In the genomic region with DNA sequence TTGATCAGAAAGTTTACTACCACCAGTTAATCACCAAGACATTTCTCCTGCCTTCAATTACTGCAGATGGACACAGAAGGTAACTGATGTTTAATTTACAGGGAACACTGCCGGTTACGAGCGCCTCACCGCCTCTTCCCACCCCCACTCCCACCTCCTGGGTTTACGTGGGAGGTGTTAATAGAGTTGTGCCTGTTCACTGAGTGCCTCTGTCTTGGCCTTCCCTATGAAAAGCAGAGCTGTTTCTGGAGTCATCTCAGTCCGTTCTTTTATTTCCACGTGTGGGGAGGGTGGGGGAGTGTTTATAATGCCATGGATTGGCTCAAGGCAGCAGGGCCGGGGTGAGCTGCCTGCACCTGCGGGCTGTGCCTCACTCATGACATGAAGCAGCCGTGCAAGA, we compare ENCODE assay signal across 12 cellular contexts.
"Had no signal": no experiment of that assay in that cellular context is flagged by ENCODE, and none has a peak within 500 bp of the region (broad histone marks: within the 10 kb centered on the region; RNA-seq: fewer than 3 reads in every experiment).

No MANE protein-coding gene starts in this region.

- H3K36me3 Mint-ChIP-seq: naive thymus-derived CD8-positive, alpha-beta T cell had no signal

- DNase-seq: colonic mucosa; dermis blood vessel endothelial cell; foreskin keratinocyte; heart left ventricle; hippocampal formation; islet precursor cell; left lung; mucosa of descending colon; naive thymus-derived CD8-positive, alpha-beta T cell; sigmoid colon; stimulated activated CD4-positive, alpha-beta T cell treated with anti-CD3 and anti-CD28 coated beads, Interleukin-2, amount 100 ng/mL, for 48 hours; stimulated activated naive CD4-positive, alpha-beta T cell treated with Interleukin-2 at 50 U/mL for 16 hours had no signal

- H3K4me1 Mint-ChIP-seq: naive thymus-derived CD8-positive, alpha-beta T cell had no signal

- H3K4me3 Mint-ChIP-seq: naive thymus-derived CD8-positive, alpha-beta T cell had no signal

- H3K27ac Mint-ChIP-seq: naive thymus-derived CD8-positive, alpha-beta T cell had no signal
